ENCODE assay signal across 9 cellular contexts in the genomic region with DNA sequence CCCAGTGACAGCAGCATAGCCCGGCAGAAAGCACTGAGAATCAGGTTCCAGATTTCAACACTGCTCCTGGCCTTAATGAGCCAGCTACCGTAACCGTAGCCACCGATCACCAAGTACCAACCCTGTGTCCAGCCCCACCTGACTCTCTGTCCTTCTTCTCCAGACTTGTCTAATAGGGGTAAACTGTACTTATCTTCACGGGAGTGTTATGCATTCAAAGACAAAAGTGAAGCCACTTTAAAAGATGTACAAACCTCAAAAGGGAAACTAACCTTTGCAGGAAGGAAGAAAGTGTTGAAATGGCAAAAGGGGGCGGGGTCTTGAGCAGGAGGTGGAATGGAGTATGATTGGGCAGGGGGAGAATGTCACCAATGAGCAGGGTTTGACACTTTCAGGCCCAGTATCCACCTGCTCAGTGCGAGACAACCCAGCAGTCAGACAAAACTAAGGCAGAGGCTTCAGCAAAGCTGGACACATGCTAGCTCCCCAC.
DNase-seq lines count a peak whose midpoint lies in the region; ATAC-seq lines count a peak whose summit lies in the region.
"Had no signal": no experiment of that assay in that cellular context is flagged by ENCODE, and none has a peak within 500 bp of the region (broad histone marks: within the 10 kb centered on the region; RNA-seq: fewer than 3 reads in every experiment).

No MANE protein-coding gene starts in this region.

- peak; percentile 69 to 74 for ATAC-seq in CD4-positive, CD25-positive, alpha-beta regulatory T cell (ENCODE audit: low read depth in 2 of 2)
- ATAC-seq in HG02678 (IDR thresholded peaks at IDR 0.05; ENCODE audit: unreplicated experiment) = peak; percentile 66

- no peak overlapping the region for H3K9ac ChIP-seq in trophoblast cell (ENCODE audit: low read length)

- no peak overlapping the region for H2BK5ac ChIP-seq in trophoblast cell (ENCODE audit: low read depth, low read length, poor library complexity)

- no peaks in the 10 kb centered on the region for H3K9me3 ChIP-seq in CD4-positive, CD25-positive, alpha-beta regulatory T cell (ENCODE audit: control insufficient read depth in 2 of 2, low read length in 2 of 2)
- H3K9me3 ChIP-seq in trophoblast cell (ENCODE audit: insufficient read depth, low read depth, low read length) = no peaks in the 10 kb centered on the region
- H3K9me3 ChIP-seq: psoas muscle had no signal

- H4K8ac ChIP-seq in trophoblast cell (ENCODE audit: low read depth, low read length) = no peak overlapping the region

- H3K4me3 Mint-ChIP-seq in CD4-positive, CD25-positive, alpha-beta regulatory T cell = peak overlapping the region; percentile 39 to 69 (median 64)

- H3K36me3 Mint-ChIP-seq in CD4-positive, CD25-positive, alpha-beta regulatory T cell = peaks cover 4% of the 10 kb centered on the region

- H3K36me3 ChIP-seq in CD4-positive, CD25-positive, alpha-beta regulatory T cell (ENCODE audit: control insufficient read depth, insufficient read depth, low read length) = no peaks in the 10 kb centered on the region
- peaks cover 0 to 2% of the 10 kb centered on the region in 2 experiments for H3K36me3 ChIP-seq in trophoblast cell (ENCODE audit: control insufficient read depth in 1 of 2, insufficient read depth in 2 of 2, low read length in 2 of 2)

- H3K4ac ChIP-seq in trophoblast cell (ENCODE audit: low read depth, low read length) = no peak overlapping the region

- no peak overlapping the region for H3K23ac ChIP-seq in trophoblast cell (ENCODE audit: low read length)

- peak overlapping the region; percentile 79 for H3K27ac ChIP-seq in CD4-positive, CD25-positive, alpha-beta regulatory T cell (ENCODE audit: insufficient read depth, low read length, poor library complexity, severe bottlenecking)
- no peak overlapping the region for H3K27ac ChIP-seq in trophoblast cell (ENCODE audit: low read depth, low read length)
- H3K27ac ChIP-seq: psoas muscle had no signal

- H3K4me1 Mint-ChIP-seq in CD4-positive, CD25-positive, alpha-beta regulatory T cell = peaks cover 49 to 100% (median 82%) of the 10 kb centered on the region in 4 donors

- H3K4me2 ChIP-seq in trophoblast cell (ENCODE audit: low read length) = no peak overlapping the region

- H2BK12ac ChIP-seq in trophoblast cell (ENCODE audit: low read length) = no peak overlapping the region

- no peaks in the 10 kb centered on the region for H3K79me2 ChIP-seq in trophoblast cell (ENCODE audit: control insufficient read depth, insufficient read depth, low read length, poor library complexity)

- H2AK5ac ChIP-seq in trophoblast cell (ENCODE audit: low read length) = no peak overlapping the region

- H3K27me3 ChIP-seq in CD4-positive, CD25-positive, alpha-beta regulatory T cell (ENCODE audit: control insufficient read depth, insufficient read depth, low read length) = no peaks in the 10 kb centered on the region
- no peaks in the 10 kb centered on the region for H3K27me3 ChIP-seq in trophoblast cell (ENCODE audit: insufficient read depth, low read length)

- no peak overlapping the region for H2BK120ac ChIP-seq in trophoblast cell (ENCODE audit: insufficient read depth, low read length, poor library complexity)

- no peak overlapping the region for H4K12ac ChIP-seq in trophoblast cell (ENCODE audit: low read depth, low read length)

- no peak overlapping the region for H3K14ac ChIP-seq in trophoblast cell (ENCODE audit: low read length)

- DNase-seq in CD4-positive, CD25-positive, alpha-beta regulatory T cell = peak; percentile 64 to 91 (median 75)
- DNase-seq in T-helper 2 cell (peak in 4 of 5 experiments; percentile 46 to 95 (median 63)), trophoblast cell (no peak), hippocampal formation (lab: John Stamatoyannopoulos, UW) (no peak), NCI-H524 treated with DMSO at 0.1 percent for 48 hours (lab: John Stamatoyannopoulos, UW) (no peak)
- DNase-seq in effector CD4-positive, alpha-beta T cell = peak; percentile 59
- DNase-seq in stimulated activated CD8-positive, alpha-beta memory T cell treated with anti-CD3 and anti-CD28 coated beads, Interleukin-7, amount 100 ng/mL, for 1 hour (ENCODE audit: low read depth in 2 of 2) = peak; percentile 23 to 33
- DNase-seq: psoas muscle had no signal

- H3K4me3 ChIP-seq in CD4-positive, CD25-positive, alpha-beta regulatory T cell (ENCODE audit: low read depth, low read length) = peak overlapping the region; percentile 75
- no peak overlapping the region for H3K4me3 ChIP-seq in trophoblast cell (ENCODE audit: low read depth, low read length)
- H3K4me3 ChIP-seq: psoas muscle had no signal

- H3K79me1 ChIP-seq in trophoblast cell (ENCODE audit: low read length) = no peaks in the 10 kb centered on the region

- no peaks in the 10 kb centered on the region for H3K27me3 Mint-ChIP-seq in CD4-positive, CD25-positive, alpha-beta regulatory T cell

- H4K91ac ChIP-seq in trophoblast cell (ENCODE audit: low read depth, low read length) = no peak overlapping the region

- H2AFZ ChIP-seq in trophoblast cell (ENCODE audit: insufficient read depth, low read length, poor library complexity) = no peak overlapping the region

- WGBS in trophoblast cell (ENCODE audit: extremely low coverage, insufficient coverage, insufficient read length) = no CpG with 5 or more reads among the region's 7 CpGs

- H3K27ac Mint-ChIP-seq in CD4-positive, CD25-positive, alpha-beta regulatory T cell = peak overlapping the region; percentile 46 to 88 (median 59)

- H3K4me1 ChIP-seq in CD4-positive, CD25-positive, alpha-beta regulatory T cell (ENCODE audit: control insufficient read depth, insufficient read depth, low read length, poor library complexity, severe bottlenecking) = peaks cover 72% of the 10 kb centered on the region
- peaks cover 0 to under 1% of the 10 kb centered on the region in 2 experiments for H3K4me1 ChIP-seq in trophoblast cell (ENCODE audit: control insufficient read depth in 1 of 2, insufficient read depth in 2 of 2, low read length in 2 of 2)
- H3K4me1 ChIP-seq: psoas muscle had no signal

- no peak overlapping the region for H3K18ac ChIP-seq in trophoblast cell (ENCODE audit: low read length)

- no peaks in the 10 kb centered on the region for H3K9me3 Mint-ChIP-seq in CD4-positive, CD25-positive, alpha-beta regulatory T cell

Comparison
In these comparisons a context has a peak if more than half of its experiments do, and no peak if none do; other contexts are left out.
1. DNase-seq: peak in CD4-positive, CD25-positive, alpha-beta regulatory T cell (3 of 3), T-helper 2 cell (4 of 5), effector CD4-positive, alpha-beta T cell (single experiment) and stimulated activated CD8-positive, alpha-beta memory T cell treated with anti-CD3 and anti-CD28 coated beads, Interleukin-7, amount 100 ng/mL, for 1 hour (2 of 2); none in trophoblast cell (0 of 2), hippocampal formation (0 of 2) and NCI-H524 treated with DMSO at 0.1 percent for 48 hours (single experiment).